Comparison of ENCODE assay signal across 9 cellular contexts in the genomic region with DNA sequence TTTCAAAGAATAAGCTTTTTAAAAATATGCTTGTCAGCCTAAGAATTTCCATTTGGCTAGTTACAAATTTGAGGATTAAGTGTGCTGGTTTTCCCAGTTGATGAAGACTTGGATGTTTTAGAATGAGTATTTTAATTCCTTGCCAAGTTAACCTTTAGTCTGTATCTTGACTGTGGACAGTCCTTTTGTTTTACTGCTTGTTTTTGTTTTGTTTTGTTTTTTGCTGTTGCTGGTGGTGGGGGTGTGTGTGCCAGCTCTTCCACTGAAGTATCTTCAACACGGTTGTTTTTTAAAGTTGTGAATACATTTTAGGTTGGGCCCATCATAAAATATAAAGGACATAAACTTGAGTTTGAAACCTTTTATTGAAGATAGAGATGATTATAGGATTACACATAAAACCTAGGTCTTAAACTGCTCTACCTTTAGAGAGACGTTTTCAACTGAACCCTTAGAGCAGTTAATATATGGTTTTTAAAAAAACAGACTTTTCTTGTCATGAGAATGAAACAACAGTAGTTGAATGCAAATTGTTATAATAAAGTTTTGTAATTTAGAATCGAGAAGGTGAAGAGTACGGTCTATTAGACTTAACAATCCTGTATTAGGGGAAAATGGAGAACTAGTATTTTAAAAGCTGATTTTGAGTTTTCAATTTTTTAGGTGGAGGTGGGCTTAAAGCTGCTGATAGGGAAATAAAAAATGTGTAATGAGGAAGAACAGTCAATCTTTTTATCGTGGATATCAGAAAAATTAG. TPM values are rescaled to one million over a fixed set of nuclear protein-coding genes. Genes with fewer than 3 reads are reported as not detected.
A peak's percentile ranks its signal among the peaks of the same experiment; 100 is the strongest.
DNase-seq lines count a peak whose midpoint lies in the region; ATAC-seq, FAIRE-seq and TF ChIP-seq lines count a peak whose summit lies in the region.
"Had no signal": no experiment of that assay in that cellular context is flagged by ENCODE, and none has a peak within 500 bp of the region (broad histone marks: within the 10 kb centered on the region; RNA-seq: fewer than 3 reads in every experiment).

No MANE protein-coding gene starts in this region.

- intact Hi-C loops in K562 (cut with micrococcal nuclease), result loop anchor here (2.0 to 5.0 kb wide), 4 partner anchors 160 to 1509 kb away; no protein-coding TSS in a partner anchor

- no peak overlapping the region for H2AFZ ChIP-seq in K562 (ENCODE audit: low read depth, low read length)

- peak overlapping the region; percentile 78 for H3K4me3 Mint-ChIP-seq in HFFc6

- peak overlapping the region; percentile 66 for H3K27ac Mint-ChIP-seq in HFFc6

- no peak for TF ChIP-seq RAD21 in K562 (CRISPR knock-in tag; conservative IDR thresholded peaks at IDR 0.05 in 1 of 2, IDR thresholded peaks at IDR 0.05 in 1 of 2)
- TF ChIP-seq RAD21 in liver (IDR thresholded peaks at IDR 0.05), result no peak

- in situ Hi-C loops in K562 (cut with MboI), result no loop called here

- CTCF ChIA-PET in K562 (lab: Yijun Ruan, JAX; ENCODE audit: low intra/inter-chr PET ratio), result interaction anchor here (0.7 kb wide), 1 partner anchor 275 kb away, joined by 3 read pairs; no protein-coding TSS in a partner anchor

- H3K4me3 ChIP-seq in K562 (peak overlapping the region; percentile 17), liver (ENCODE audit: low read depth in 1 of 3, low read length in 3 of 3) (peak overlapping the region in 1 of 3 donors; percentile 17), stomach smooth muscle (ENCODE audit: low read length in 2 of 2) (peak overlapping the region; percentile 1 to 16)

- BruUV-seq in K562 (replicated peaks; lab: Mats Ljungman, UMichigan), result no TSS peak

- H3K4me2 ChIP-seq in K562 (ENCODE audit: insufficient read depth, low read length), result peak overlapping the region; percentile 57

- no peak for TF ChIP-seq POLR2A in K562 (conservative IDR thresholded peaks at IDR 0.05)

- H3K36me3 Mint-ChIP-seq in HFFc6 (ENCODE audit: low read depth), result peaks cover 9% of the 10 kb centered on the region

- no peaks in the 10 kb centered on the region for H3K9me3 Mint-ChIP-seq in HFFc6

- peaks cover 6% of the 10 kb centered on the region for H3K36me3 ChIP-seq in K562 (ENCODE audit: control insufficient read depth, insufficient read depth, low read length)
- H3K36me3 ChIP-seq in liver (ENCODE audit: control insufficient read depth in 4 of 4, insufficient read depth in 3 of 4, low read depth in 1 of 4, low read length in 3 of 4), result no peaks in the 10 kb centered on the region
- no peaks in the 10 kb centered on the region for H3K36me3 ChIP-seq in stomach smooth muscle (ENCODE audit: control insufficient read depth in 2 of 2, insufficient read depth in 2 of 2, low read length in 2 of 2)

- peak overlapping the region in 1 of 2 experiments; percentile 93; a peak in 2 of 4 replicates for H3K9ac ChIP-seq in K562 (ENCODE audit: insufficient read depth in 1 of 2, low read depth in 2 of 2, low read length in 2 of 2)
- H3K9ac ChIP-seq in liver (ENCODE audit: low read depth in 1 of 2, low read length in 2 of 2), result peak overlapping the region; percentile 58 to 69
- H3K9ac ChIP-seq in stomach smooth muscle (ENCODE audit: low read length in 2 of 2), result peak overlapping the region in 1 of 2 donors; percentile 23

- no peaks in the 10 kb centered on the region for H3K27me3 ChIP-seq in K562 (ENCODE audit: control insufficient read depth in 2 of 2, insufficient read depth in 2 of 2, low read length in 2 of 2)
- H3K27me3 ChIP-seq in liver (ENCODE audit: control insufficient read depth in 4 of 4, insufficient read depth in 4 of 4, low read length in 3 of 4), result no peaks in the 10 kb centered on the region
- no peaks in the 10 kb centered on the region for H3K27me3 ChIP-seq in stomach smooth muscle (ENCODE audit: control insufficient read depth in 1 of 2, insufficient read depth in 2 of 2, low read length in 2 of 2)

- no peak for FAIRE-seq in K562 (lab: Jason Lieb, UNC)

- WGBS in K562 (ENCODE audit: insufficient coverage, low coverage, missing lambda C conversion rate), result 9% methylated on average over 5 of the region's 5 CpGs
- WGBS in liver, result 22% methylated on average over 5 of the region's 5 CpGs

- H3K9me1 ChIP-seq in K562 (ENCODE audit: control insufficient read depth, insufficient read depth, low read length), result no peaks in the 10 kb centered on the region

- POLR2A ChIA-PET in K562 (lab: Yijun Ruan, JAX), result interaction anchor here (0.9 to 1.4 kb wide), 2 partner anchors 16 to 30 kb away, joined by 3 read pairs; no protein-coding TSS in a partner anchor

- no peaks in the 10 kb centered on the region for H3K9me3 ChIP-seq in K562 (replicated peaks; ENCODE audit: control insufficient read depth, insufficient read depth, low read depth, low read length)
- no peaks in the 10 kb centered on the region for H3K9me3 ChIP-seq in liver (ENCODE audit: control insufficient read depth in 4 of 4, low read length in 3 of 4)
- no peaks in the 10 kb centered on the region for H3K9me3 ChIP-seq in stomach smooth muscle (ENCODE audit: control insufficient read depth in 2 of 2, low read length in 2 of 2)

- H4K20me1 ChIP-seq in K562 (replicated peaks; ENCODE audit: control insufficient read depth, insufficient read depth, low read length), result no peaks in the 10 kb centered on the region; the same call in none of the 2 replicates

- H3K4me1 ChIP-seq in K562 (replicated peaks in 1 of 2; ENCODE audit: control insufficient read depth in 2 of 2, insufficient read depth in 2 of 2, low read length in 2 of 2) (peaks cover 12 to 16% of the 10 kb centered on the region in 2 experiments), liver (ENCODE audit: control insufficient read depth in 4 of 4, insufficient read depth in 4 of 4, low read length in 3 of 4) (peaks cover 7 to 42% (median 36%) of the 10 kb centered on the region in 4 donors), stomach smooth muscle (ENCODE audit: control insufficient read depth, insufficient read depth, low read length) (peaks cover 5% of the 10 kb centered on the region)

- H3K27me3 Mint-ChIP-seq in HFFc6 (ENCODE audit: insufficient read depth), result no peaks in the 10 kb centered on the region

- TF ChIP-seq CTCF in HFFc6 (IDR thresholded peaks at IDR 0.05) (no peak), K562 (IDR thresholded peaks at IDR 0.05 in 2 of 3, conservative IDR thresholded peaks at IDR 0.05 in 1 of 3; ENCODE audit: insufficient read depth in 2 of 3, low read depth in 1 of 3, low read length in 3 of 3) (no peak), liver (IDR thresholded peaks at IDR 0.05; ENCODE audit: low read depth, low read length, missing input control) (no peak)

- H3K79me2 ChIP-seq in K562 (ENCODE audit: control insufficient read depth, insufficient read depth, low read length), result peaks cover 88% of the 10 kb centered on the region

- H3K27ac ChIP-seq in K562 (ENCODE audit: extremely low read depth, low read depth, low read length), result peak overlapping the region; percentile 56
- H3K27ac ChIP-seq in liver (ENCODE audit: low read depth in 1 of 2, low read length in 2 of 2), result peak overlapping the region; percentile 68 to 85
- no peak overlapping the region for H3K27ac ChIP-seq in stomach smooth muscle (ENCODE audit: low read length)

- ATAC-seq in K562 (peak; percentile 18), GM18858 (IDR thresholded peaks at IDR 0.05; ENCODE audit: unreplicated experiment) (no peak)

- no peak for TF ChIP-seq EP300 in K562 (IDR thresholded peaks at IDR 0.05; ENCODE audit: low read length)

- DNase-seq in HFFc6 (no peak), K562 (ENCODE audit: extremely low read depth in 1 of 4, low spot score in 3 of 4) (no peak), NCI-H82 (lab: John Stamatoyannopoulos, UW) (no peak), hepatic stellate cell (ENCODE audit: low spot score) (no peak), putamen (ENCODE audit: low spot score) (no peak)
- DNase-seq: SIG-M5 had no signal

- H3K4me1 Mint-ChIP-seq in HFFc6 (ENCODE audit: low read depth), result peaks cover 57% of the 10 kb centered on the region

TF ChIP-seq in K562, 482 proteins besides CTCF, POLR2A, EP300 and RAD21 (continues in another document):
- TF ChIP-seq HDAC8 (tag; IDR thresholded peaks at IDR 0.05) (no peak), SUPT5H (IDR thresholded peaks at IDR 0.05) (no peak), GABPA (tag; conservative IDR thresholded peaks at IDR 0.05; ENCODE audit: low read depth) (no peak), PML (IDR thresholded peaks at IDR 0.05; ENCODE audit: low read length) (no peak)

TF ChIP-seq in liver, 16 proteins besides CTCF, POLR2A, EP300 and RAD21 (continues in another document):
- TF ChIP-seq JUND (IDR thresholded peaks at IDR 0.05), result no peak
- no peak for TF ChIP-seq HNF4A (conservative IDR thresholded peaks at IDR 0.05)
- TF ChIP-seq YY1 (IDR thresholded peaks at IDR 0.05), result no peak
- TF ChIP-seq FOXA2 (IDR thresholded peaks at IDR 0.05), result no peak
- TF ChIP-seq FOXA1 (IDR thresholded peaks at IDR 0.05), result no peak
- no peak for TF ChIP-seq SP1 (IDR thresholded peaks at IDR 0.05)
- TF ChIP-seq EGR1 (IDR thresholded peaks at IDR 0.05; ENCODE audit: low read depth in 2 of 2), result no peak
- no peak for TF ChIP-seq RXRA (IDR thresholded peaks at IDR 0.05)

RNA-seq across cellular contexts. Expression of a gene that starts 3.9 kb away (rescaled TPM):
- total RNA-seq in HFFc6 (2021; fragmentation: NEBNext Ultra II Directional; extraction: Animal tissue kit (Norgen Biotek cat#: 25700)), result 10 to 100 TPM; 71.3 to 90.5 (median 85.1) TPM
- 91.7 and 174 TPM in 2 replicates for total RNA-seq in K562 (2011; cell fraction: chromatin; rRNA removed; ENCODE audit: low replicate concordance)
- 37.5 and 45.5 TPM in 2 replicates for total RNA-seq in K562 (2011; cell fraction: nucleolus; rRNA removed)
- total RNA-seq in K562 (2011; cell fraction: nucleoplasm; rRNA removed), result 95.0 and 184 TPM in 2 replicates
- total RNA-seq in K562 (2014; rRNA removed), result 107 and 114 TPM in 2 replicates
- 123 and 145 TPM in 2 replicates for total RNA-seq in K562 (2014; rRNA removed; fragmentation: Illumina TruSeq; extraction: Trizol)
- 118 and 128 TPM in 2 replicates for total RNA-seq in K562 (2015; rRNA removed; fragmentation: Illumina TruSeq; extraction: Trizol)
- total RNA-seq in K562 (2021), result 129 and 142 TPM in 2 replicates
- polyA plus RNA-seq in K562 (2011; rRNA removed), result 127 and 141 TPM in 2 replicates
- polyA plus RNA-seq in K562 (2011; cell fraction: cytosol; rRNA removed), result 173 and 191 TPM in 2 replicates
- 121 and 146 TPM in 2 replicates for polyA plus RNA-seq in K562 (2011; cell fraction: nucleus; rRNA removed)
- polyA plus RNA-seq in K562 (2012), result 66.4 and 69.4 TPM in 2 replicates
- 170 and 215 TPM in 2 replicates for polyA plus RNA-seq in K562 (2014; fragmentation: Illumina TruSeq; extraction: Trizol)
- 10 to 100 TPM; 20.4 to 61.0 TPM for polyA plus RNA-seq in K562 (2014; fragmentation: Nextera tagmentation; extraction: Ambion mirVana)
- 91.1 and 92.9 TPM in 2 replicates for polyA plus RNA-seq in K562 (2014; rRNA removed)
- 390 and 459 TPM in 2 replicates for polyA minus RNA-seq in K562 (2011; rRNA and poly(A)+ RNA removed)
- 157 and 234 TPM in 2 replicates for polyA minus RNA-seq in K562 (2011; cell fraction: cytosol; rRNA and poly(A)+ RNA removed)
- polyA minus RNA-seq in K562 (2011; cell fraction: nucleus; rRNA and poly(A)+ RNA removed), result 111 and 169 TPM in 2 replicates
- total RNA-seq in liver, result 10 to 100 TPM; 86.0 to 97.0 TPM
- polyA plus RNA-seq in liver, result 10 to 100 TPM; 22.7 to 26.5 TPM
